In genomic region chr18:75226301-75226955, GRCh38 we compare ENCODE assay signal across 10 cellular contexts. TPM values are rescaled to one million over a fixed set of nuclear protein-coding genes. Genes with fewer than 3 reads are reported as not detected.
DNase-seq lines count a peak whose midpoint lies in the region; TF ChIP-seq lines count a peak whose summit lies in the region.
"Had no signal": no experiment of that assay in that cellular context is flagged by ENCODE, and none has a peak within 500 bp of the region (broad histone marks: within the 10 kb centered on the region; RNA-seq: fewer than 3 reads in every experiment).

No MANE protein-coding gene starts in this region.

- H3K4me1 ChIP-seq in uterus: no peaks in the 10 kb centered on the region

- peak overlapping the region in 1 of 2 donors; percentile 9 for H3K4me3 ChIP-seq in uterus

- peak overlapping the region; percentile 41 for H3K4me3 Mint-ChIP-seq in activated naive CD4-positive, alpha-beta T cell treated with anti-CD3 and anti-CD28 coated beads, Interleukin-2, amount 10 ng/mL, durations not matched to agents 7 days and 5 days
- peak overlapping the region; percentile 77 to 87 (median 77) for H3K4me3 Mint-ChIP-seq in nephron

- H3K4me1 Mint-ChIP-seq in activated naive CD4-positive, alpha-beta T cell treated with anti-CD3 and anti-CD28 coated beads, Interleukin-2, amount 10 ng/mL, durations not matched to agents 7 days and 5 days: peaks cover 53% of the 10 kb centered on the region
- peaks cover 89% of the 10 kb centered on the region for H3K4me1 Mint-ChIP-seq in nephron

- CTCF ChIA-PET in activated naive CD4-positive, alpha-beta T cell treated with anti-CD3 and anti-CD28 coated beads, Interleukin-2, amount 10 ng/mL, durations not matched to agents 7 days and 5 days (lab: Charles Lee): no interaction called here

- intact Hi-C loops in uterus (cut with DNase I; ENCODE audit: low total_unique reads): no loop called here

- no peaks in the 10 kb centered on the region for H3K9me3 ChIP-seq in uterus

- peaks cover 20% of the 10 kb centered on the region for H3K36me3 Mint-ChIP-seq in activated naive CD4-positive, alpha-beta T cell treated with anti-CD3 and anti-CD28 coated beads, Interleukin-2, amount 10 ng/mL, durations not matched to agents 7 days and 5 days
- H3K36me3 Mint-ChIP-seq in nephron (ENCODE audit: low read depth): peaks cover 11% of the 10 kb centered on the region

- DNase-seq in activated naive CD4-positive, alpha-beta T cell treated with anti-CD3 and anti-CD28 coated beads, Interleukin-2, amount 10 ng/mL, durations not matched to agents 7 days and 5 days: no peak
- DNase-seq in activated naive CD4-positive, alpha-beta T cell (lab: John Stamatoyannopoulos, UW): no peak
- DNase-seq in fibroblast of peridontal ligament (ENCODE audit: extremely low read depth) (peak; percentile 27), uterus (no peak), NCI-H1694 treated with DMSO at 0.1 percent for 48 hours (lab: John Stamatoyannopoulos, UW) (no peak)
- no peak for DNase-seq in activated CD4-positive, CD25-positive, alpha-beta regulatory T cell treated with anti-CD3 and anti-CD28 coated beads, Interleukin-2, amount 50 U/mL, for 72 hours
- no peak for DNase-seq in activated CD4-positive, CD25-positive, alpha-beta regulatory T cell (lab: John Stamatoyannopoulos, UW)
- DNase-seq: NCI-H146, T-helper 1 cell had no signal

- H3K9me3 Mint-ChIP-seq in activated naive CD4-positive, alpha-beta T cell treated with anti-CD3 and anti-CD28 coated beads, Interleukin-2, amount 10 ng/mL, durations not matched to agents 7 days and 5 days: no peaks in the 10 kb centered on the region
- H3K9me3 Mint-ChIP-seq in nephron: no peaks in the 10 kb centered on the region

- H3K27me3 Mint-ChIP-seq in activated naive CD4-positive, alpha-beta T cell treated with anti-CD3 and anti-CD28 coated beads, Interleukin-2, amount 10 ng/mL, durations not matched to agents 7 days and 5 days: no peaks in the 10 kb centered on the region
- no peaks in the 10 kb centered on the region for H3K27me3 Mint-ChIP-seq in nephron (ENCODE audit: low read depth)

- H3K36me3 ChIP-seq in uterus: no peaks in the 10 kb centered on the region

- no peak for TF ChIP-seq POLR2A in uterus (IDR thresholded peaks at IDR 0.05)

- peak overlapping the region; percentile 7 to 62 for H3K27ac ChIP-seq in uterus

- H3K27me3 ChIP-seq in uterus: no peaks in the 10 kb centered on the region

- TF ChIP-seq CTCF in nephron (IDR thresholded peaks at IDR 0.05; ENCODE audit: unreplicated experiment in 3 of 3): no peak
- TF ChIP-seq CTCF in uterus (IDR thresholded peaks at IDR 0.05): no peak

- peak overlapping the region; percentile 72 for H3K27ac Mint-ChIP-seq in activated naive CD4-positive, alpha-beta T cell treated with anti-CD3 and anti-CD28 coated beads, Interleukin-2, amount 10 ng/mL, durations not matched to agents 7 days and 5 days
- H3K27ac Mint-ChIP-seq in nephron: peak overlapping the region; percentile 96 to 99 (median 97)

RNA-seq across cellular contexts. Expression of gene TSHZ1, which starts 15.8 kb away (rescaled TPM):
- 10 to 100 TPM in 3 of 4 donors, 1 to 10 TPM in 1; 10.0 to 31.9 (median 21.4) TPM for total RNA-seq in uterus

RNA-seq across cellular contexts. Expression of gene PTGR3, which starts 17.5 kb away (rescaled TPM):
- total RNA-seq in uterus: 10 to 100 TPM in 3 of 4 donors, 1 to 10 TPM in 1; 4.9 to 30.8 (median 21.7) TPM
